ENCODE assay signal across 8 cellular contexts in the genomic region with DNA sequence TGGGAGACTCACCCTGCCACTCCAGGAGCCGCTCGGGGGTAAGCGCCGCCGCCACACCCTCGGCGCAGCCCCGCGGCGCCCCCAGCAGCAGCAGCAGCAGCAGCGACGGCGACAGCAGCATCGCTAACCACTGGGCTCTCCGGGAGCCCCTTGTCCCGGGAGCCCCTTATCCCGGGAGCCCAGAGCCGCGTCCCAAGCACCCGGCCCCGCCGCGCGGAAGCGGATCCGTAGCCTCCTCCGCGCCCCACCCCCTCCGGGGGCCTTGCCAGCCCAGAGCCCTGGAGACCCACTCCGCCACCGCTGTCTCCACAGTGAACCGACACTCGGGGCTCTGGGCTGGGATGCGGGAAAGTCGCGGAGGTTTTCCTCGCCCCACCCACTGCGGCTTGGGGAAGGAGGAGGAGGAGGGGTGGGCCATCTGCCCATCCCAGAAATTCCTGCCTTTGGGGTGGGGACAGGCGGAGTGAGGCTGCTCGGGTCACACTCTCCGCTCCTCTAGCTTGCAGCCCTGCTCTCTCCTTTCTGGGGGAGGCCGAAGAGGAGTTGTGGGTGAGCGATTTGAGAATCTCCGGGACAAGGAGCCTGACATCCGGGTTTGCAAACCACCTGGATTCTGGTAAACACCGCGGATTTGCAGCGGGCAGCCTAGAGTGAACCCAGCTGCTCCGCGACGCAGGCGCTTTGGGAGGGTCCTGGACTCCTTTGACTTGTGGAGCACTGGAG. TPM values are rescaled to one million over a fixed set of nuclear protein-coding genes. Genes with fewer than 3 reads are reported as not detected.
DNase-seq lines count a peak whose midpoint lies in the region; ATAC-seq, FAIRE-seq and TF ChIP-seq lines count a peak whose summit lies in the region.

Gene PLA2R1, minus strand, starts transcription at position 333 of the 723 bp plus-strand sequence. Its CDS starts 212 bp downstream, at position 121.

- no peak for TF ChIP-seq RAD21 in Ishikawa (IDR thresholded peaks at IDR 0.05; ENCODE audit: low read depth)

- no peaks in the 10 kb centered on the region for H3K9me3 ChIP-seq in small intestine (ENCODE audit: control insufficient read depth, low read depth)

- peaks cover 5% of the 10 kb centered on the region in 2 donors for H3K4me1 ChIP-seq in small intestine (ENCODE audit: control insufficient read depth in 2 of 2, insufficient read depth in 1 of 2, low read depth in 1 of 2, low read length in 1 of 2)

- TF ChIP-seq EP300 in Ishikawa (IDR thresholded peaks at IDR 0.05; ENCODE audit: borderline replicate concordance), result no peak

- 2% methylated on average over 49 to 52 of the region's 52 CpGs for WGBS in small intestine, 3 donors

- H3K27ac ChIP-seq in small intestine (ENCODE audit: low read depth in 1 of 2, low read length in 1 of 2), result peak within 1 kb of the TSS; percentile 49 to 87

- H3K36me3 ChIP-seq in kidney epithelial cell (ENCODE audit: control insufficient read depth, insufficient read depth, low read length) (no peaks in the 10 kb centered on the region), small intestine (ENCODE audit: control insufficient read depth in 2 of 2, insufficient read depth in 2 of 2, low read length in 2 of 2) (no peaks in the 10 kb centered on the region)

- no peak for ATAC-seq in GM21367 (IDR thresholded peaks at IDR 0.05; ENCODE audit: unreplicated experiment)

- H3K27me3 ChIP-seq in kidney epithelial cell (ENCODE audit: control insufficient read depth, insufficient read depth, low read length) (no peaks in the 10 kb centered on the region), small intestine (ENCODE audit: control insufficient read depth in 2 of 2, insufficient read depth in 2 of 2, low read length in 2 of 2) (peaks cover 0 to 2% of the 10 kb centered on the region in 2 donors)

- H3K4me3 ChIP-seq in kidney epithelial cell (ENCODE audit: low read depth, low read length) (peak within 1 kb of the TSS; percentile 46), small intestine (ENCODE audit: low read depth in 1 of 2, low read length in 2 of 2) (peak within 1 kb of the TSS; percentile 47 to 78)

- FAIRE-seq in small intestine (lab: Jason Lieb, UNC) (no peak), GM19239 (lab: Jason Lieb, UNC) (no peak)

- DNase-seq in AG08395 (ENCODE audit: low spot score) (peak; percentile 70), cerebellar cortex (ENCODE audit: low spot score) (peak; percentile 72), kidney epithelial cell (ENCODE audit: low read depth) (no peak), small intestine (peak; percentile 76), GM19239 (ENCODE audit: insufficient read length, low spot score) (no peak), GM13976 (ENCODE audit: low spot score) (no peak)

- in situ Hi-C loops in GM13976 (cut with MboI; ENCODE audit: low sequenced_read_pairs, unreplicated experiment), result no loop called here

- TF ChIP-seq CTCF in kidney epithelial cell (IDR thresholded peaks at IDR 0.05; ENCODE audit: insufficient read depth, low read length, poor library complexity, severe bottlenecking), result no peak
- no peak for TF ChIP-seq CTCF in GM13976 (IDR thresholded peaks at IDR 0.05; ENCODE audit: borderline replicate concordance, control extremely low read depth, extremely low read depth, insufficient read depth, missing control alignments)

TF ChIP-seq in Ishikawa, 13 proteins besides CTCF, POLR2A, EP300 and RAD21:
- TF ChIP-seq TCF12 (IDR thresholded peaks at IDR 0.05; ENCODE audit: low read depth) (0 out of 2 replicates have a peak, but pooled peaks have one; percentile 33), ZBTB7A (IDR thresholded peaks at IDR 0.05; ENCODE audit: low read depth) (peak; percentile 78), NFIC (IDR thresholded peaks at IDR 0.05) (no peak), TEAD4 (IDR thresholded peaks at IDR 0.05) (peak; percentile 73), TAF1 (IDR thresholded peaks at IDR 0.05; ENCODE audit: low read depth) (peak; percentile 30; the same call in 1 of the 2 replicates), MAX (IDR thresholded peaks at IDR 0.05) (no peak)
- TF ChIP-seq, protein P1, sequence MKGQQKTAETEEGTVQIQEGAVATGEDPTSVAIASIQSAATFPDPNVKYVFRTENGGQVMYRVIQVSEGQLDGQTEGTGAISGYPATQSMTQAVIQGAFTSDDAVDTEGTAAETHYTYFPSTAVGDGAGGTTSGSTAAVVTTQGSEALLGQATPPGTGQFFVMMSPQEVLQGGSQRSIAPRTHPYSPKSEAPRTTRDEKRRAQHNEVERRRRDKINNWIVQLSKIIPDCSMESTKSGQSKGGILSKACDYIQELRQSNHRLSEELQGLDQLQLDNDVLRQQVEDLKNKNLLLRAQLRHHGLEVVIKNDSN (IDR thresholded peaks at IDR 0.05), result no peak
TF ChIP-seq in Ishikawa: peak in this region for 4.

RNA-seq across cellular contexts. Expression of gene PLA2R1, which starts in this region (rescaled TPM):
- total RNA-seq in kidney epithelial cell, result 2.9 and 3.6 TPM in 2 replicates
- polyA plus RNA-seq in small intestine, result 1 to 10 TPM; 3.3 to 4.6 (median 4.0) TPM

Comparison
In these comparisons a context has a peak if more than half of its experiments do, and no peak if none do; other contexts are left out.
1. DNase-seq: peak in AG08395 (single experiment), cerebellar cortex (single experiment) and small intestine (single experiment); none in kidney epithelial cell (single experiment), GM19239 (single experiment) and GM13976 (single experiment).